ENCODE assay signal across 1 cellular context in genomic region chr16:57471209-57471608, GRCh38.
TF ChIP-seq lines count a peak whose summit lies in the region.

No MANE protein-coding gene starts in this region.

TF ChIP-seq in A549, 52 proteins besides CTCF, POLR2A, EP300 and RAD21 (continued from another document):
- TF ChIP-seq MAX (IDR thresholded peaks at IDR 0.05) = no peak
- no peak for TF ChIP-seq EHF (CRISPR knock-in tag; IDR thresholded peaks at IDR 0.05)
- no peak for TF ChIP-seq ESRRA (IDR thresholded peaks at IDR 0.05; ENCODE audit: borderline replicate concordance, low read length)
- TF ChIP-seq HMGXB4 (CRISPR knock-in tag; IDR thresholded peaks at IDR 0.05; ENCODE audit: borderline replicate concordance) = no peak
- no peak for TF ChIP-seq REST (IDR thresholded peaks at IDR 0.05)
- TF ChIP-seq HEYL (CRISPR knock-in tag; IDR thresholded peaks at IDR 0.05) = no peak
- no peak for TF ChIP-seq NR3C1 (IDR thresholded peaks at IDR 0.05)
- TF ChIP-seq CEBPB (IDR thresholded peaks at IDR 0.05) = no peak
- no peak for TF ChIP-seq ZNF302 (CRISPR knock-in tag; IDR thresholded peaks at IDR 0.05)
- no peak for TF ChIP-seq KDM5A (IDR thresholded peaks at IDR 0.05)
- no peak for TF ChIP-seq RNF2 (IDR thresholded peaks at IDR 0.05; ENCODE audit: borderline replicate concordance, low read depth)
